ENCODE assay signal across 8 cellular contexts in genomic region chr9:21559402-21560280, GRCh38.
DNase-seq lines count a peak whose midpoint lies in the region; ATAC-seq lines count a peak whose summit lies in the region.

No MANE protein-coding gene starts in this region.

- no peaks in the 10 kb centered on the region for H3K9me3 ChIP-seq in iPS-18c (ENCODE audit: control insufficient read depth, insufficient read depth, low read length)

- ATAC-seq in GM18498 (IDR thresholded peaks at IDR 0.05; ENCODE audit: unreplicated experiment): peak; percentile 78
- ATAC-seq in HG02970 (IDR thresholded peaks at IDR 0.05; ENCODE audit: low FRiP score, unreplicated experiment): peak; percentile 58

- H3K4me3 ChIP-seq in iPS-18c (ENCODE audit: insufficient read depth, low read depth, low read length) (peak overlapping the region; percentile 77), skin epidermis (peak overlapping the region; percentile 46 to 73 (median 58))

- DNase-seq in T follicular helper cell (ENCODE audit: low read depth) (peak; percentile 18), astrocyte of the hippocampus (ENCODE audit: low read depth, low spot score) (peak; percentile 92), putamen (ENCODE audit: low spot score) (no peak), NCI-H187 treated with DMSO at 0.1 percent for 48 hours (lab: John Stamatoyannopoulos, UW) (no peak)

- peak overlapping the region in 18 of 21 experiments; percentile 7 to 94 (median 82) for H3K27ac ChIP-seq in skin epidermis

Comparison
In these comparisons a context has a peak if more than half of its experiments do, and no peak if none do; other contexts are left out.
1. DNase-seq: peak in T follicular helper cell (single experiment) and astrocyte of the hippocampus (single experiment); none in putamen (single experiment) and NCI-H187 treated with DMSO at 0.1 percent for 48 hours (single experiment).